ENCODE assay signal across 28 cellular contexts in the genomic region with DNA sequence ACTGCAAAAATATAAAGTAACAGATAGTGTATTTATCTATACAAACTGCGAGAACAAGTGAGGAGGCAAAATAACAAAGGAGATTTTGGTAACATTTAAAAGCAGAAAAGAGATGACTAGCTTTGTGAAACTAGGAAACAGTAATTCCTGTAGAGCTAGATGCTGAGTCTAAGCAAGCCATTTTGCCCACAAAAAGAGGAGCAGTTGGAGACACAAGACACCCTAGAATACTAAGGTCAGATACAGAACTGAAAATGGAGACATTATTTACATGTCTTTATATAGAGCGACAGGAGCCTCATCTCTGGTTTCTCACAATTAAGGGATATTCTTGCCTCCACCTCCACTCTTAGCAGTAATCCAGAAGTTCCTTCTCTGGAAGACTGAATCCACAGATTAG.
"Had no signal": no experiment of that assay in that cellular context is flagged by ENCODE, and none has a peak within 500 bp of the region (broad histone marks: within the 10 kb centered on the region; RNA-seq: fewer than 3 reads in every experiment).

No MANE protein-coding gene starts in this region.

- H3K36me3 ChIP-seq: gastroesophageal sphincter, heart right ventricle, left lung, neural progenitor cell, right lobe of liver, thoracic aorta, tibial nerve, upper lobe of left lung had no signal

- H3K9me3 Mint-ChIP-seq: endodermal cell; mesothelial cell of epicardium; nephron; neural progenitor cell; stimulated activated naive CD8-positive, alpha-beta T cell treated with anti-CD3 and anti-CD28 coated beads, Interleukin-15, Interleukin-2, amounts not matched to agents 100 ng/mL and 50 ng/mL, for 24 hours had no signal

- H3K79me2 ChIP-seq: parathyroid adenoma had no signal

- H3K27me3 Mint-ChIP-seq: naive thymus-derived CD4-positive, alpha-beta T cell; progenitor cell of endocrine pancreas; stimulated activated naive B cell treated with anti-CD40 and anti-IgM and Interleukin-4, amounts not matched to agents 10 μg/mL and 1 μg/mL and 100 μg/mL, for 72 hours; stimulated activated naive CD8-positive, alpha-beta T cell treated with anti-CD3 and anti-CD28 coated beads, Interleukin-15, Interleukin-2, amounts not matched to agents 100 ng/mL and 50 ng/mL, for 24 hours had no signal

- H3K27ac ChIP-seq: dorsolateral prefrontal cortex, epithelial cell of prostate, foreskin keratinocyte, gastroesophageal sphincter, heart right ventricle, left lung, neural progenitor cell, parathyroid adenoma, right lobe of liver, thoracic aorta, tibial nerve, upper lobe of left lung had no signal

- H3K27me3 ChIP-seq: foreskin keratinocyte, gastroesophageal sphincter, heart right ventricle, left lung, neural progenitor cell, right lobe of liver, tibial nerve, upper lobe of left lung had no signal

- H3K4me1 Mint-ChIP-seq: endodermal cell; mesothelial cell of epicardium; naive thymus-derived CD4-positive, alpha-beta T cell; nephron; neural progenitor cell; stimulated activated naive B cell treated with anti-CD40 and anti-IgM and Interleukin-4, amounts not matched to agents 10 μg/mL and 1 μg/mL and 100 μg/mL, for 72 hours had no signal

- H3K27ac Mint-ChIP-seq: endodermal cell; mesothelial cell of epicardium; naive thymus-derived CD4-positive, alpha-beta T cell; nephron; neural progenitor cell; progenitor cell of endocrine pancreas; stimulated activated naive B cell treated with anti-CD40 and anti-IgM and Interleukin-4, amounts not matched to agents 10 μg/mL and 1 μg/mL and 100 μg/mL, for 72 hours; stimulated activated naive CD8-positive, alpha-beta T cell treated with anti-CD3 and anti-CD28 coated beads, Interleukin-15, Interleukin-2, amounts not matched to agents 100 ng/mL and 50 ng/mL, for 24 hours had no signal

- ATAC-seq: esophagus mucosa; foreskin keratinocyte; gastroesophageal sphincter; heart right ventricle; left cardiac atrium; left lung; naive thymus-derived CD4-positive, alpha-beta T cell; right lobe of liver; stimulated activated naive B cell treated with anti-CD40 and anti-IgM and Interleukin-4, amounts not matched to agents 10 μg/mL and 1 μg/mL and 100 μg/mL, for 72 hours had no signal

- H3K4me1 ChIP-seq: foreskin keratinocyte, gastroesophageal sphincter, heart right ventricle, left lung, neural progenitor cell, parathyroid adenoma, right lobe of liver, tibial nerve, upper lobe of left lung had no signal

- H3K4me3 ChIP-seq: dorsolateral prefrontal cortex, gastroesophageal sphincter, heart right ventricle, left lung, neural progenitor cell, right lobe of liver, thoracic aorta, tibial nerve, upper lobe of left lung had no signal

- H3K9me3 ChIP-seq: gastroesophageal sphincter, heart right ventricle, left lung, right lobe of liver, thoracic aorta, tibial nerve, upper lobe of left lung had no signal

- H3K36me3 Mint-ChIP-seq: mesothelial cell of epicardium; naive thymus-derived CD4-positive, alpha-beta T cell; neural progenitor cell; stimulated activated naive B cell treated with anti-CD40 and anti-IgM and Interleukin-4, amounts not matched to agents 10 μg/mL and 1 μg/mL and 100 μg/mL, for 72 hours had no signal

- DNase-seq: dorsolateral prefrontal cortex; effector CD4-positive, alpha-beta T cell; endodermal cell; foreskin keratinocyte; glutamatergic neuron; heart right ventricle; hippocampal formation; left cardiac atrium; left lung; mesenchymal stem cell; naive thymus-derived CD4-positive, alpha-beta T cell; right lobe of liver; small intestine; stimulated activated CD4-positive, alpha-beta T cell treated with anti-CD3 and anti-CD28 coated beads, Interleukin-15, amount 100 ng/mL, for 24 hours; stimulated activated CD4-positive, alpha-beta T cell treated with anti-CD3 and anti-CD28 coated beads, Interleukin-2, amount 100 ng/mL, for 48 hours; stimulated activated naive B cell treated with anti-CD40 and anti-IgM and Interleukin-4, amounts not matched to agents 10 μg/mL and 1 μg/mL and 100 μg/mL, for 72 hours; upper lobe of left lung had no signal

- H3K9ac ChIP-seq: neural progenitor cell, parathyroid adenoma had no signal

- H3K4me2 ChIP-seq: neural progenitor cell had no signal

- H3K4me3 Mint-ChIP-seq: endodermal cell; mesothelial cell of epicardium; naive thymus-derived CD4-positive, alpha-beta T cell; nephron; neural progenitor cell; stimulated activated naive B cell treated with anti-CD40 and anti-IgM and Interleukin-4, amounts not matched to agents 10 μg/mL and 1 μg/mL and 100 μg/mL, for 72 hours; stimulated activated naive CD8-positive, alpha-beta T cell treated with anti-CD3 and anti-CD28 coated beads, Interleukin-15, Interleukin-2, amounts not matched to agents 100 ng/mL and 50 ng/mL, for 24 hours had no signal

- H2AFZ ChIP-seq: neural progenitor cell, parathyroid adenoma had no signal
